Comparison of ENCODE assay signal across 1 cellular context in the genomic region with DNA sequence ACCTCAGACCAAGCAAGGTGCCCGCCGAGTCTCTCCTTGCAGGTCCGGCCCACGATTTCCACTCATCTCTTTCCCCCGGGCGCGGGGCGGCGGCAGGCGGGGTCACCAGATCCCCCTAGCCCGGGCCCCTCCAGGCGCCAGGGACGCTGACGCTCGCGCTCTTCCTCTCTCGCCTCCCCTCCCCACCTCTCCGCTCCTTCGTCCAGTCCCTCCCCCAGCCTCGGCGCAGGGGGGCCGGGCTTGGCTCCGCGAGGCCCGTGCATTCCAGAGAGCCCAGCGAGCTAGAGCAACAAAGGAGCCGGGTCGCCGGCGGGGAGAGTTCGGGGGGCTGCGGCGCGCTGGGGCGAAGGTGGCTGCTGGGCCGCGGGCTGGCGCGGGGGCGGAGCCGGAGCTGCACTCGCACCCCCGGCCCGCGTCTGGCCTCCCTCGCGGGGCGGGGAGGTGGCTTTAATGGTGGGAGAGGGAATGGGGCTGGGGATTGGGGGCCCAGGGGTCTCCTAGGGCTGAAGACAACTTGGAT.
TF ChIP-seq lines count a peak whose summit lies in the region.

A gene (plus strand): TSS at position 262 of the 520 bp plus-strand sequence. CDS start 519 bp downstream, outside the sequence.

TF ChIP-seq in WTC11, 78 proteins besides CTCF, POLR2A, EP300 and RAD21 (continued from another document and continues in another):
- TF ChIP-seq, protein P1, sequence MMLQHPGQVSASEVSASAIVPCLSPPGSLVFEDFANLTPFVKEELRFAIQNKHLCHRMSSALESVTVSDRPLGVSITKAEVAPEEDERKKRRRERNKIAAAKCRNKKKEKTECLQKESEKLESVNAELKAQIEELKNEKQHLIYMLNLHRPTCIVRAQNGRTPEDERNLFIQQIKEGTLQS (CRISPR knock-in tag; conservative IDR thresholded peaks at IDR 0.05) = no peak
- TF ChIP-seq, protein P2, sequence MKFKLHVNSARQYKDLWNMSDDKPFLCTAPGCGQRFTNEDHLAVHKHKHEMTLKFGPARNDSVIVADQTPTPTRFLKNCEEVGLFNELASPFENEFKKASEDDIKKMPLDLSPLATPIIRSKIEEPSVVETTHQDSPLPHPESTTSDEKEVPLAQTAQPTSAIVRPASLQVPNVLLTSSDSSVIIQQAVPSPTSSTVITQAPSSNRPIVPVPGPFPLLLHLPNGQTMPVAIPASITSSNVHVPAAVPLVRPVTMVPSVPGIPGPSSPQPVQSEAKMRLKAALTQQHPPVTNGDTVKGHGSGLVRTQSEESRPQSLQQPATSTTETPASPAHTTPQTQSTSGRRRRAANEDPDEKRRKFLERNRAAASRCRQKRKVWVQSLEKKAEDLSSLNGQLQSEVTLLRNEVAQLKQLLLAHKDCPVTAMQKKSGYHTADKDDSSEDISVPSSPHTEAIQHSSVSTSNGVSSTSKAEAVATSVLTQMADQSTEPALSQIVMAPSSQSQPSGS (CRISPR knock-in tag; IDR thresholded peaks at IDR 0.05; ENCODE audit: borderline replicate concordance, low read depth) = no peak
- TF ChIP-seq NR2C2 (CRISPR knock-in tag; IDR thresholded peaks at IDR 0.05) (no peak), NR1H2 (CRISPR knock-in tag; IDR thresholded peaks at IDR 0.05) (no peak), TEAD1 (CRISPR knock-in tag; IDR thresholded peaks at IDR 0.05) (peak; percentile 89), SMAD3 (CRISPR knock-in tag; IDR thresholded peaks at IDR 0.05; ENCODE audit: borderline replicate concordance) (peak; percentile 51; the same call in 1 of the 2 replicates), FOXP1 (CRISPR knock-in tag; IDR thresholded peaks at IDR 0.05; ENCODE audit: borderline replicate concordance) (peak; percentile 86), CREB1 (CRISPR knock-in tag; IDR thresholded peaks at IDR 0.05) (0 out of 2 replicates have a peak, but pooled peaks have one; percentile 61), MYBL2 (CRISPR knock-in tag; IDR thresholded peaks at IDR 0.05) (peak; percentile 73; the same call in 1 of the 2 replicates), ZNF423 (CRISPR knock-in tag; IDR thresholded peaks at IDR 0.05) (no peak), ZNF317 (CRISPR knock-in tag; IDR thresholded peaks at IDR 0.05; ENCODE audit: borderline replicate concordance, low read depth) (0 out of 2 replicates have a peak, but pooled peaks have one; percentile 42), RELA (CRISPR knock-in tag; IDR thresholded peaks at IDR 0.05; ENCODE audit: borderline replicate concordance) (no peak), JAZF1 (CRISPR knock-in tag; IDR thresholded peaks at IDR 0.05) (no peak), NFE2L1 (CRISPR knock-in tag; IDR thresholded peaks at IDR 0.05) (peak; percentile 69; the same call in 1 of the 2 replicates), ZNF121 (CRISPR knock-in tag; IDR thresholded peaks at IDR 0.05) (no peak), ZNF219 (CRISPR knock-in tag; IDR thresholded peaks at IDR 0.05; ENCODE audit: borderline replicate concordance) (no peak), CBFB (CRISPR knock-in tag; IDR thresholded peaks at IDR 0.05; ENCODE audit: low read depth) (no peak), ETV6 (CRISPR knock-in tag; IDR thresholded peaks at IDR 0.05) (peak; percentile 23; the same call in 1 of the 2 replicates), TEAD4 (CRISPR knock-in tag; IDR thresholded peaks at IDR 0.05) (no peak), EMX1 (CRISPR knock-in tag; IDR thresholded peaks at IDR 0.05) (no peak), SMAD4 (CRISPR knock-in tag; IDR thresholded peaks at IDR 0.05) (no peak), TP53 (CRISPR knock-in tag; IDR thresholded peaks at IDR 0.05) (peak; percentile 76; the same call in 1 of the 2 replicates)
- TF ChIP-seq, protein P3, sequence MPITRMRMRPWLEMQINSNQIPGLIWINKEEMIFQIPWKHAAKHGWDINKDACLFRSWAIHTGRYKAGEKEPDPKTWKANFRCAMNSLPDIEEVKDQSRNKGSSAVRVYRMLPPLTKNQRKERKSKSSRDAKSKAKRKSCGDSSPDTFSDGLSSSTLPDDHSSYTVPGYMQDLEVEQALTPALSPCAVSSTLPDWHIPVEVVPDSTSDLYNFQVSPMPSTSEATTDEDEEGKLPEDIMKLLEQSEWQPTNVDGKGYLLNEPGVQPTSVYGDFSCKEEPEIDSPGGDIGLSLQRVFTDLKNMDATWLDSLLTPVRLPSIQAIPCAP (CRISPR knock-in tag; IDR thresholded peaks at IDR 0.05) = no peak; the same call in 1 of the 2 replicates
- TF ChIP-seq, protein P4, sequence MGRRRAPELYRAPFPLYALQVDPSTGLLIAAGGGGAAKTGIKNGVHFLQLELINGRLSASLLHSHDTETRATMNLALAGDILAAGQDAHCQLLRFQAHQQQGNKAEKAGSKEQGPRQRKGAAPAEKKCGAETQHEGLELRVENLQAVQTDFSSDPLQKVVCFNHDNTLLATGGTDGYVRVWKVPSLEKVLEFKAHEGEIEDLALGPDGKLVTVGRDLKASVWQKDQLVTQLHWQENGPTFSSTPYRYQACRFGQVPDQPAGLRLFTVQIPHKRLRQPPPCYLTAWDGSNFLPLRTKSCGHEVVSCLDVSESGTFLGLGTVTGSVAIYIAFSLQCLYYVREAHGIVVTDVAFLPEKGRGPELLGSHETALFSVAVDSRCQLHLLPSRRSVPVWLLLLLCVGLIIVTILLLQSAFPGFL (CRISPR knock-in tag; IDR thresholded peaks at IDR 0.05; ENCODE audit: borderline replicate concordance) = no peak
- TF ChIP-seq, protein P5, sequence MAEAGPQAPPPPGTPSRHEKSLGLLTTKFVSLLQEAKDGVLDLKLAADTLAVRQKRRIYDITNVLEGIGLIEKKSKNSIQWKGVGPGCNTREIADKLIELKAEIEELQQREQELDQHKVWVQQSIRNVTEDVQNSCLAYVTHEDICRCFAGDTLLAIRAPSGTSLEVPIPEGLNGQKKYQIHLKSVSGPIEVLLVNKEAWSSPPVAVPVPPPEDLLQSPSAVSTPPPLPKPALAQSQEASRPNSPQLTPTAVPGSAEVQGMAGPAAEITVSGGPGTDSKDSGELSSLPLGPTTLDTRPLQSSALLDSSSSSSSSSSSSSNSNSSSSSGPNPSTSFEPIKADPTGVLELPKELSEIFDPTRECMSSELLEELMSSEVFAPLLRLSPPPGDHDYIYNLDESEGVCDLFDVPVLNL (CRISPR knock-in tag; IDR thresholded peaks at IDR 0.05; ENCODE audit: borderline replicate concordance, low read depth) = peak; percentile 48; the same call in 1 of the 2 replicates
- TF ChIP-seq, protein P6, sequence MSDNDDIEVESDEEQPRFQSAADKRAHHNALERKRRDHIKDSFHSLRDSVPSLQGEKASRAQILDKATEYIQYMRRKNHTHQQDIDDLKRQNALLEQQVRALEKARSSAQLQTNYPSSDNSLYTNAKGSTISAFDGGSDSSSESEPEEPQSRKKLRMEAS (CRISPR knock-in tag; IDR thresholded peaks at IDR 0.05) = no peak; the same call in 1 of the 2 replicates
- TF ChIP-seq, protein P7, sequence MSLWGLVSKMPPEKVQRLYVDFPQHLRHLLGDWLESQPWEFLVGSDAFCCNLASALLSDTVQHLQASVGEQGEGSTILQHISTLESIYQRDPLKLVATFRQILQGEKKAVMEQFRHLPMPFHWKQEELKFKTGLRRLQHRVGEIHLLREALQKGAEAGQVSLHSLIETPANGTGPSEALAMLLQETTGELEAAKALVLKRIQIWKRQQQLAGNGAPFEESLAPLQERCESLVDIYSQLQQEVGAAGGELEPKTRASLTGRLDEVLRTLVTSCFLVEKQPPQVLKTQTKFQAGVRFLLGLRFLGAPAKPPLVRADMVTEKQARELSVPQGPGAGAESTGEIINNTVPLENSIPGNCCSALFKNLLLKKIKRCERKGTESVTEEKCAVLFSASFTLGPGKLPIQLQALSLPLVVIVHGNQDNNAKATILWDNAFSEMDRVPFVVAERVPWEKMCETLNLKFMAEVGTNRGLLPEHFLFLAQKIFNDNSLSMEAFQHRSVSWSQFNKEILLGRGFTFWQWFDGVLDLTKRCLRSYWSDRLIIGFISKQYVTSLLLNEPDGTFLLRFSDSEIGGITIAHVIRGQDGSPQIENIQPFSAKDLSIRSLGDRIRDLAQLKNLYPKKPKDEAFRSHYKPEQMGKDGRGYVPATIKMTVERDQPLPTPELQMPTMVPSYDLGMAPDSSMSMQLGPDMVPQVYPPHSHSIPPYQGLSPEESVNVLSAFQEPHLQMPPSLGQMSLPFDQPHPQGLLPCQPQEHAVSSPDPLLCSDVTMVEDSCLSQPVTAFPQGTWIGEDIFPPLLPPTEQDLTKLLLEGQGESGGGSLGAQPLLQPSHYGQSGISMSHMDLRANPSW (CRISPR knock-in tag; conservative IDR thresholded peaks at IDR 0.05; ENCODE audit: low read depth) = no peak
- TF ChIP-seq, protein P8, sequence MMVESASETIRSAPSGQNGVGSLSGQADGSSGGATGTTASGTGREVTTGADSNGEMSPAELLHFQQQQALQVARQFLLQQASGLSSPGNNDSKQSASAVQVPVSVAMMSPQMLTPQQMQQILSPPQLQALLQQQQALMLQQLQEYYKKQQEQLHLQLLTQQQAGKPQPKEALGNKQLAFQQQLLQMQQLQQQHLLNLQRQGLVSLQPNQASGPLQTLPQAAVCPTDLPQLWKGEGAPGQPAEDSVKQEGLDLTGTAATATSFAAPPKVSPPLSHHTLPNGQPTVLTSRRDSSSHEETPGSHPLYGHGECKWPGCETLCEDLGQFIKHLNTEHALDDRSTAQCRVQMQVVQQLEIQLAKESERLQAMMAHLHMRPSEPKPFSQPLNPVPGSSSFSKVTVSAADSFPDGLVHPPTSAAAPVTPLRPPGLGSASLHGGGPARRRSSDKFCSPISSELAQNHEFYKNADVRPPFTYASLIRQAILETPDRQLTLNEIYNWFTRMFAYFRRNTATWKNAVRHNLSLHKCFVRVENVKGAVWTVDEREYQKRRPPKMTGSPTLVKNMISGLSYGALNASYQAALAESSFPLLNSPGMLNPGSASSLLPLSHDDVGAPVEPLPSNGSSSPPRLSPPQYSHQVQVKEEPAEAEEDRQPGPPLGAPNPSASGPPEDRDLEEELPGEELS (CRISPR knock-in tag; IDR thresholded peaks at IDR 0.05) = no peak
- TF ChIP-seq, protein P9, sequence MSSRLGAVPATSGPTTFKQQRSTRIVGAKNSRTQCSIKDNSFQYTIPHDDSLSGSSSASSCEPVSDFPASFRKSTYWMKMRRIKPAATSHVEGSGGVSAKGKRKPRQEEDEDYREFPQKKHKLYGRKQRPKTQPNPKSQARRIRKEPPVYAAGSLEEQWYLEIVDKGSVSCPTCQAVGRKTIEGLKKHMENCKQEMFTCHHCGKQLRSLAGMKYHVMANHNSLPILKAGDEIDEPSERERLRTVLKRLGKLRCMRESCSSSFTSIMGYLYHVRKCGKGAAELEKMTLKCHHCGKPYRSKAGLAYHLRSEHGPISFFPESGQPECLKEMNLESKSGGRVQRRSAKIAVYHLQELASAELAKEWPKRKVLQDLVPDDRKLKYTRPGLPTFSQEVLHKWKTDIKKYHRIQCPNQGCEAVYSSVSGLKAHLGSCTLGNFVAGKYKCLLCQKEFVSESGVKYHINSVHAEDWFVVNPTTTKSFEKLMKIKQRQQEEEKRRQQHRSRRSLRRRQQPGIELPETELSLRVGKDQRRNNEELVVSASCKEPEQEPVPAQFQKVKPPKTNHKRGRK (CRISPR knock-in tag; IDR thresholded peaks at IDR 0.05; ENCODE audit: borderline replicate concordance) = no peak
- TF ChIP-seq, protein P10, sequence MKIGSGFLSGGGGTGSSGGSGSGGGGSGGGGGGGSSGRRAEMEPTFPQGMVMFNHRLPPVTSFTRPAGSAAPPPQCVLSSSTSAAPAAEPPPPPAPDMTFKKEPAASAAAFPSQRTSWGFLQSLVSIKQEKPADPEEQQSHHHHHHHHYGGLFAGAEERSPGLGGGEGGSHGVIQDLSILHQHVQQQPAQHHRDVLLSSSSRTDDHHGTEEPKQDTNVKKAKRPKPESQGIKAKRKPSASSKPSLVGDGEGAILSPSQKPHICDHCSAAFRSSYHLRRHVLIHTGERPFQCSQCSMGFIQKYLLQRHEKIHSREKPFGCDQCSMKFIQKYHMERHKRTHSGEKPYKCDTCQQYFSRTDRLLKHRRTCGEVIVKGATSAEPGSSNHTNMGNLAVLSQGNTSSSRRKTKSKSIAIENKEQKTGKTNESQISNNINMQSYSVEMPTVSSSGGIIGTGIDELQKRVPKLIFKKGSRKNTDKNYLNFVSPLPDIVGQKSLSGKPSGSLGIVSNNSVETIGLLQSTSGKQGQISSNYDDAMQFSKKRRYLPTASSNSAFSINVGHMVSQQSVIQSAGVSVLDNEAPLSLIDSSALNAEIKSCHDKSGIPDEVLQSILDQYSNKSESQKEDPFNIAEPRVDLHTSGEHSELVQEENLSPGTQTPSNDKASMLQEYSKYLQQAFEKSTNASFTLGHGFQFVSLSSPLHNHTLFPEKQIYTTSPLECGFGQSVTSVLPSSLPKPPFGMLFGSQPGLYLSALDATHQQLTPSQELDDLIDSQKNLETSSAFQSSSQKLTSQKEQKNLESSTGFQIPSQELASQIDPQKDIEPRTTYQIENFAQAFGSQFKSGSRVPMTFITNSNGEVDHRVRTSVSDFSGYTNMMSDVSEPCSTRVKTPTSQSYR (CRISPR knock-in tag; IDR thresholded peaks at IDR 0.05) = peak; percentile 83
- TF ChIP-seq, protein P11, sequence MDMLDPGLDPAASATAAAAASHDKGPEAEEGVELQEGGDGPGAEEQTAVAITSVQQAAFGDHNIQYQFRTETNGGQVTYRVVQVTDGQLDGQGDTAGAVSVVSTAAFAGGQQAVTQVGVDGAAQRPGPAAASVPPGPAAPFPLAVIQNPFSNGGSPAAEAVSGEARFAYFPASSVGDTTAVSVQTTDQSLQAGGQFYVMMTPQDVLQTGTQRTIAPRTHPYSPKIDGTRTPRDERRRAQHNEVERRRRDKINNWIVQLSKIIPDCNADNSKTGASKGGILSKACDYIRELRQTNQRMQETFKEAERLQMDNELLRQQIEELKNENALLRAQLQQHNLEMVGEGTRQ (CRISPR knock-in tag; IDR thresholded peaks at IDR 0.05) = no peak
- TF ChIP-seq, protein P12, sequence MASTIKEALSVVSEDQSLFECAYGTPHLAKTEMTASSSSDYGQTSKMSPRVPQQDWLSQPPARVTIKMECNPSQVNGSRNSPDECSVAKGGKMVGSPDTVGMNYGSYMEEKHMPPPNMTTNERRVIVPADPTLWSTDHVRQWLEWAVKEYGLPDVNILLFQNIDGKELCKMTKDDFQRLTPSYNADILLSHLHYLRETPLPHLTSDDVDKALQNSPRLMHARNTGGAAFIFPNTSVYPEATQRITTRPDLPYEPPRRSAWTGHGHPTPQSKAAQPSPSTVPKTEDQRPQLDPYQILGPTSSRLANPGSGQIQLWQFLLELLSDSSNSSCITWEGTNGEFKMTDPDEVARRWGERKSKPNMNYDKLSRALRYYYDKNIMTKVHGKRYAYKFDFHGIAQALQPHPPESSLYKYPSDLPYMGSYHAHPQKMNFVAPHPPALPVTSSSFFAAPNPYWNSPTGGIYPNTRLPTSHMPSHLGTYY (CRISPR knock-in tag; IDR thresholded peaks at IDR 0.05) = no peak
